Comparison of ENCODE assay signal across 28 cellular contexts in the genomic region with DNA sequence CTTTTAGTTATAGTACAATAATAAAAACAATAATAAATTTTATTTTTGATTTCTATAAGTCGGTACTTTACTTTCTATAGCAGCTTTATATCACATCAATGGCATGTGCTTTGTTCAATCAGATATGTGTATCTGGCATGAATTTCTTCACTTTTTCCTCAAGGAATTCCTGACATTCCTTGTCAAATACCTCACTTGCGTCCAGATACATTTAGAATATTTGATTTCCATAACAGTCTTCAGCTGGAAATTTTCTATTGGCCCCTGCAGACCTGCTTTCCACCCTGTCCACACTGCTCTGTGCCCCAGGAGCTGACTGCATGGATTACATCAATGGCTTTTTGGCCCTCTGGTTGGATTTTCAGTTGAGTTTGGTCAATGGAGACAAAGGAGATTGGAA.
DNase-seq lines count a peak whose midpoint lies in the region; ATAC-seq and TF ChIP-seq lines count a peak whose summit lies in the region.
"Had no signal": no experiment of that assay in that cellular context is flagged by ENCODE, and none has a peak within 500 bp of the region (broad histone marks: within the 10 kb centered on the region; RNA-seq: fewer than 3 reads in every experiment).

No MANE protein-coding gene starts in this region.

- in situ Hi-C loops in astrocyte of the cerebellum (cut with HindIII; ENCODE audit: low sequenced_read_pairs), result no loop called here

- WGBS in neuronal stem cell (ENCODE audit: extremely low coverage in 2 of 2, insufficient read length in 2 of 2, insufficient replicate concordance in 1 of 2), 2 donors, result no CpG with 5 or more reads among the region's 2 CpGs
- WGBS in endodermal cell (ENCODE audit: insufficient coverage in 1 of 2, insufficient read length in 1 of 2), 2 experiments, result 94 to 100% methylated on average over 1 to 2 of the region's 2 CpGs

- ATAC-seq in activated CD8-positive, alpha-beta memory T cell treated with anti-CD3 and anti-CD28 coated beads, Interleukin-2, amount 10 ng/mL, durations not matched to agents 7 days and 5 days, result no peak
- ATAC-seq: left ventricle myocardium superior, upper lobe of right lung had no signal

- H3K9ac ChIP-seq in neuronal stem cell (ENCODE audit: low read depth, low read length, poor library complexity), result no peak overlapping the region
- H3K9ac ChIP-seq in endodermal cell (ENCODE audit: extremely low read depth, low read length, poor library complexity, severe bottlenecking), result no peak overlapping the region

- CTCF ChIA-PET in activated CD8-positive, alpha-beta memory T cell treated with anti-CD3 and anti-CD28 coated beads, Interleukin-2, amount 10 ng/mL, durations not matched to agents 7 days and 5 days (lab: Charles Lee), result interaction anchor here (0.6 to 2.2 kb wide), 3 partner anchors 9 to 11 kb away, joined by 3 to 9 read pairs (median 8); no protein-coding TSS in a partner anchor

- H3K4me3 Mint-ChIP-seq in activated CD8-positive, alpha-beta memory T cell treated with anti-CD3 and anti-CD28 coated beads, Interleukin-2, amount 10 ng/mL, durations not matched to agents 7 days and 5 days, result no peak overlapping the region
- H3K4me3 Mint-ChIP-seq in endodermal cell, result no peak overlapping the region
- H3K4me3 Mint-ChIP-seq: activated CD4-positive, alpha-beta memory T cell treated with anti-CD3 and anti-CD28 coated beads for 36 hours; brain; CD14-positive monocyte; T-helper 1 cell treated with Interleukin-12 subunit alpha and Interleukin-12 subunit beta and Interleukin-4 antibody, amounts not matched to agents 30 μg/mL and 1 μg/mL, for 36 hours had no signal

- H3K23ac ChIP-seq in neuronal stem cell (ENCODE audit: low read depth, low read length, poor library complexity), result no peak overlapping the region

- H2BK5ac ChIP-seq in neuronal stem cell (ENCODE audit: low read length), result no peak overlapping the region

- intact Hi-C loops in dorsolateral prefrontal cortex (cut with DNase I), result loop anchor here in 1 of 2 donors (10.0 kb wide), 1 partner anchor 97 kb away; the partner anchor contains the start of gene FAR1

- peaks cover 0 to 6% (median 0%) of the 10 kb centered on the region in 3 experiments for H3K27me3 ChIP-seq in neuronal stem cell (ENCODE audit: control insufficient read depth in 3 of 3, insufficient read depth in 3 of 3, low read depth in 1 of 3, low read length in 3 of 3)
- no peaks in the 10 kb centered on the region for H3K27me3 ChIP-seq in endodermal cell (ENCODE audit: control insufficient read depth, insufficient read depth, low read length, poor library complexity, severe bottlenecking)
- H3K27me3 ChIP-seq in dorsolateral prefrontal cortex, result no peaks in the 10 kb centered on the region
- H3K27me3 ChIP-seq: sigmoid colon, SJSA1, suprapubic skin, upper lobe of right lung had no signal

- H4K8ac ChIP-seq in neuronal stem cell (ENCODE audit: low read depth, low read length), result no peak overlapping the region

- no peak overlapping the region for H3K4me3 ChIP-seq in astrocyte of the cerebellum (ENCODE audit: low read depth, low read length)
- H3K4me3 ChIP-seq in neuronal stem cell (ENCODE audit: low read length in 2 of 2), result no peak overlapping the region
- H3K4me3 ChIP-seq in endodermal cell (ENCODE audit: low read length), result no peak overlapping the region
- H3K4me3 ChIP-seq in dorsolateral prefrontal cortex, result no peak overlapping the region
- H3K4me3 ChIP-seq: prostate gland, sigmoid colon, SJSA1, suprapubic skin, upper lobe of right lung had no signal

- H3K14ac ChIP-seq in neuronal stem cell (ENCODE audit: low read length), result no peak overlapping the region

- H3K79me1 ChIP-seq in neuronal stem cell (ENCODE audit: low read depth, low read length), result no peaks in the 10 kb centered on the region

- TF ChIP-seq CTCF in astrocyte of the cerebellum (IDR thresholded peaks at IDR 0.05; ENCODE audit: low read depth, low read length, missing control alignments) (no peak), endodermal cell (conservative IDR thresholded peaks at IDR 0.05) (no peak), dorsolateral prefrontal cortex (IDR thresholded peaks at IDR 0.05 in 54 of 56, conservative IDR thresholded peaks at IDR 0.05 in 2 of 56; ENCODE audit: low read depth in 1 of 56, partially characterized antibody in 56 of 56) (no peak)

- H3K18ac ChIP-seq in neuronal stem cell (ENCODE audit: low read length), result no peak overlapping the region

- H2BK12ac ChIP-seq in neuronal stem cell (ENCODE audit: low read length), result no peak overlapping the region

- H3K27me3 Mint-ChIP-seq in activated CD8-positive, alpha-beta memory T cell treated with anti-CD3 and anti-CD28 coated beads, Interleukin-2, amount 10 ng/mL, durations not matched to agents 7 days and 5 days, result no peaks in the 10 kb centered on the region
- H3K27me3 Mint-ChIP-seq in endodermal cell (ENCODE audit: insufficient read depth), result peaks cover 1% of the 10 kb centered on the region
- H3K27me3 Mint-ChIP-seq: activated CD4-positive, alpha-beta memory T cell treated with anti-CD3 and anti-CD28 coated beads for 36 hours had no signal

- no peak overlapping the region for H4K91ac ChIP-seq in neuronal stem cell (ENCODE audit: low read depth, low read length, poor library complexity)

- H3K36me3 Mint-ChIP-seq in activated CD8-positive, alpha-beta memory T cell treated with anti-CD3 and anti-CD28 coated beads, Interleukin-2, amount 10 ng/mL, durations not matched to agents 7 days and 5 days, result no peaks in the 10 kb centered on the region
- no peaks in the 10 kb centered on the region for H3K36me3 Mint-ChIP-seq in endodermal cell (ENCODE audit: low read depth)
- H3K36me3 Mint-ChIP-seq: activated CD4-positive, alpha-beta memory T cell treated with anti-CD3 and anti-CD28 coated beads for 36 hours; brain; CD14-positive monocyte had no signal

- no peak overlapping the region for H3K4me2 ChIP-seq in neuronal stem cell (ENCODE audit: insufficient read depth, low read length, poor library complexity, severe bottlenecking)

- DNase-seq in EH (ENCODE audit: low read depth) (peak; percentile 35), M059J (ENCODE audit: low read depth) (peak; percentile 10), astrocyte of the cerebellum (ENCODE audit: low read depth) (peak; percentile 11), kidney tubule cell (ENCODE audit: low spot score) (peak; percentile 47), neuronal stem cell (ENCODE audit: low spot score) (no peak), endodermal cell (no peak), dorsolateral prefrontal cortex (no peak)
- DNase-seq in activated CD8-positive, alpha-beta memory T cell treated with anti-CD3 and anti-CD28 coated beads, Interleukin-2, amount 10 ng/mL, durations not matched to agents 7 days and 5 days, result no peak
- DNase-seq: activated CD4-positive, alpha-beta memory T cell treated with anti-CD3 and anti-CD28 coated beads for 36 hours; activated CD4-positive, CD25-positive, alpha-beta regulatory T cell treated with anti-CD3 and anti-CD28 coated beads, Interleukin-2, amount 50 U/mL, for 72 hours; activated gamma-delta T cell; Calu3; DND-41; effector memory CD4-positive, alpha-beta T cell; hippocampal formation; left ventricle myocardium superior; NCI-H1105; NCI-H187 treated with DMSO at 0.1 percent for 48 hours; NCI-H2227 treated with DMSO at 0.1 percent for 48 hours; sigmoid colon; stimulated activated naive CD4-positive, alpha-beta T cell; upper lobe of right lung had no signal

- no peaks in the 10 kb centered on the region for H3K9me3 Mint-ChIP-seq in activated CD8-positive, alpha-beta memory T cell treated with anti-CD3 and anti-CD28 coated beads, Interleukin-2, amount 10 ng/mL, durations not matched to agents 7 days and 5 days (ENCODE audit: low read depth)
- H3K9me3 Mint-ChIP-seq in endodermal cell, result no peaks in the 10 kb centered on the region
- H3K9me3 Mint-ChIP-seq: activated CD4-positive, alpha-beta memory T cell treated with anti-CD3 and anti-CD28 coated beads for 36 hours; brain; T-helper 1 cell treated with Interleukin-12 subunit alpha and Interleukin-12 subunit beta and Interleukin-4 antibody, amounts not matched to agents 30 μg/mL and 1 μg/mL, for 36 hours had no signal

- H3K27ac Mint-ChIP-seq in activated CD8-positive, alpha-beta memory T cell treated with anti-CD3 and anti-CD28 coated beads, Interleukin-2, amount 10 ng/mL, durations not matched to agents 7 days and 5 days, result no peak overlapping the region
- H3K27ac Mint-ChIP-seq in endodermal cell, result no peak overlapping the region
- H3K27ac Mint-ChIP-seq: activated CD4-positive, alpha-beta memory T cell treated with anti-CD3 and anti-CD28 coated beads for 36 hours; brain; CD14-positive monocyte; T-helper 1 cell treated with Interleukin-12 subunit alpha and Interleukin-12 subunit beta and Interleukin-4 antibody, amounts not matched to agents 30 μg/mL and 1 μg/mL, for 36 hours had no signal

- H2BK120ac ChIP-seq in neuronal stem cell (ENCODE audit: low read depth, low read length), result no peak overlapping the region

- no peaks in the 10 kb centered on the region for H3K36me3 ChIP-seq in neuronal stem cell (replicated peaks in 1 of 2; ENCODE audit: control insufficient read depth in 2 of 2, insufficient read depth in 2 of 2, low read length in 2 of 2)
- no peaks in the 10 kb centered on the region for H3K36me3 ChIP-seq in endodermal cell (ENCODE audit: control insufficient read depth, insufficient read depth, low read length)
- H3K36me3 ChIP-seq: prostate gland, sigmoid colon, SJSA1, suprapubic skin, upper lobe of right lung had no signal

- H3K27ac ChIP-seq in neuronal stem cell (replicated peaks; ENCODE audit: low read length) (no peak overlapping the region), endodermal cell (ENCODE audit: low read depth, low read length) (no peak overlapping the region), dorsolateral prefrontal cortex (no peak overlapping the region)
- H3K27ac ChIP-seq: prostate gland, sigmoid colon, SJSA1, suprapubic skin, upper lobe of right lung had no signal

- H2BK15ac ChIP-seq in neuronal stem cell (ENCODE audit: low read length), result no peak overlapping the region

- no peak overlapping the region for H2AFZ ChIP-seq in neuronal stem cell (ENCODE audit: low read length)

- H3K9me3 ChIP-seq in neuronal stem cell (replicated peaks in 1 of 2; ENCODE audit: control insufficient read depth in 2 of 2, insufficient read depth in 1 of 2, low read depth in 1 of 2, low read length in 2 of 2), result no peaks in the 10 kb centered on the region
- H3K9me3 ChIP-seq in endodermal cell (ENCODE audit: control insufficient read depth, low read length), result no peaks in the 10 kb centered on the region
- H3K9me3 ChIP-seq: prostate gland, sigmoid colon, SJSA1, suprapubic skin, upper lobe of right lung had no signal

- H3K4me1 ChIP-seq in neuronal stem cell (ENCODE audit: control insufficient read depth in 2 of 2, insufficient read depth in 1 of 2, low read depth in 1 of 2, low read length in 2 of 2) (peaks cover 0 to 2% of the 10 kb centered on the region in 2 donors), endodermal cell (ENCODE audit: control insufficient read depth, insufficient read depth, low read length) (peaks cover 7% of the 10 kb centered on the region)
- H3K4me1 ChIP-seq: prostate gland, sigmoid colon, SJSA1, suprapubic skin, upper lobe of right lung had no signal

- H3K4me1 Mint-ChIP-seq in activated CD8-positive, alpha-beta memory T cell treated with anti-CD3 and anti-CD28 coated beads, Interleukin-2, amount 10 ng/mL, durations not matched to agents 7 days and 5 days, result no peaks in the 10 kb centered on the region
- H3K4me1 Mint-ChIP-seq in endodermal cell, result peaks cover 29% of the 10 kb centered on the region
- H3K4me1 Mint-ChIP-seq: CD14-positive monocyte had no signal

- no peak overlapping the region for H2AK5ac ChIP-seq in neuronal stem cell (ENCODE audit: low read depth, low read length)

- no peak overlapping the region for H3K4ac ChIP-seq in neuronal stem cell (ENCODE audit: low read length)

Comparison
In these comparisons a context has a peak if more than half of its experiments do, and no peak if none do; other contexts are left out.
1. DNase-seq: peak in EH (single experiment), M059J (single experiment), astrocyte of the cerebellum (single experiment) and kidney tubule cell (single experiment); none in neuronal stem cell (single experiment), activated CD8-positive, alpha-beta memory T cell treated with anti-CD3 and anti-CD28 coated beads, Interleukin-2, amount 10 ng/mL, durations not matched to agents 7 days and 5 days (single experiment), endodermal cell (single experiment) and dorsolateral prefrontal cortex (0 of 10).